Comparison of ENCODE assay signal across 23 cellular contexts in genomic region chr2:173751245-173751975, GRCh38.
"Had no signal": no experiment of that assay in that cellular context is flagged by ENCODE, and none has a peak within 500 bp of the region (broad histone marks: within the 10 kb centered on the region; RNA-seq: fewer than 3 reads in every experiment).

No MANE protein-coding gene starts in this region.

- H3K9me3 ChIP-seq: esophagus muscularis mucosa, gastroesophageal sphincter, heart left ventricle, lower lobe of right lung, prostate gland, right atrium auricular region, stomach, testis, tibial artery had no signal

- DNase-seq: dorsolateral prefrontal cortex; effector CD8-positive, alpha-beta T cell; heart left ventricle; immature natural killer cell; left ventricle myocardium superior; lower lobe of right lung; natural killer cell; stimulated activated CD4-positive, alpha-beta T cell treated with anti-CD3 and anti-CD28 coated beads, Interleukin-12 subunit alpha, Interleukin-12 subunit beta, amount 100 ng/mL, for 4 hours; stimulated activated CD4-positive, alpha-beta T cell treated with anti-CD3 and anti-CD28 coated beads, Interleukin-1b, Interleukin-23, amount 100 ng/mL, for 48 hours; stimulated activated CD4-positive, alpha-beta T cell treated with anti-CD3 and anti-CD28 coated beads, Interleukin-4, amount 100 ng/mL, for 1 hour; stimulated activated CD8-positive, alpha-beta memory T cell treated with anti-CD3 and anti-CD28 coated beads, Interleukin-4, amount 100 ng/mL, for 48 hours; stomach; testis; tibial artery had no signal

- H3K27ac Mint-ChIP-seq: natural killer cell, type B pancreatic cell had no signal

- H3K27ac ChIP-seq: dorsolateral prefrontal cortex, esophagus muscularis mucosa, foreskin keratinocyte, gastroesophageal sphincter, heart left ventricle, hepatocyte, lower lobe of right lung, parathyroid adenoma, prostate gland, right atrium auricular region, stomach, testis, tibial artery had no signal

- H3K79me2 ChIP-seq: hepatocyte, parathyroid adenoma had no signal

- H3K4me3 ChIP-seq: dorsolateral prefrontal cortex, esophagus muscularis mucosa, gastroesophageal sphincter, heart left ventricle, hepatocyte, lower lobe of right lung, prostate gland, right atrium auricular region, smooth muscle cell, stomach, testis, tibial artery had no signal

- H3K27me3 Mint-ChIP-seq: type B pancreatic cell had no signal

- H3K4me1 ChIP-seq: esophagus muscularis mucosa, foreskin keratinocyte, gastroesophageal sphincter, lower lobe of right lung, parathyroid adenoma, prostate gland, testis, tibial artery had no signal

- H3K9ac ChIP-seq: parathyroid adenoma had no signal

- H3K4me2 ChIP-seq: hepatocyte had no signal

- H3K36me3 Mint-ChIP-seq: immature natural killer cell, natural killer cell, type B pancreatic cell had no signal

- H3K9me3 Mint-ChIP-seq: immature natural killer cell, natural killer cell, type B pancreatic cell had no signal

- H3K27me3 ChIP-seq: hepatocyte, right atrium auricular region, stomach, testis had no signal

- ATAC-seq: foreskin keratinocyte, gastroesophageal sphincter had no signal

- H3K4me3 Mint-ChIP-seq: immature natural killer cell, natural killer cell, type B pancreatic cell had no signal

- H3K4me1 Mint-ChIP-seq: immature natural killer cell, natural killer cell had no signal

- H3K36me3 ChIP-seq: esophagus muscularis mucosa, gastroesophageal sphincter, heart left ventricle, lower lobe of right lung, prostate gland, right atrium auricular region, stomach, tibial artery had no signal
